8 cellular contexts compared by ENCODE assay signal in the genomic region with DNA sequence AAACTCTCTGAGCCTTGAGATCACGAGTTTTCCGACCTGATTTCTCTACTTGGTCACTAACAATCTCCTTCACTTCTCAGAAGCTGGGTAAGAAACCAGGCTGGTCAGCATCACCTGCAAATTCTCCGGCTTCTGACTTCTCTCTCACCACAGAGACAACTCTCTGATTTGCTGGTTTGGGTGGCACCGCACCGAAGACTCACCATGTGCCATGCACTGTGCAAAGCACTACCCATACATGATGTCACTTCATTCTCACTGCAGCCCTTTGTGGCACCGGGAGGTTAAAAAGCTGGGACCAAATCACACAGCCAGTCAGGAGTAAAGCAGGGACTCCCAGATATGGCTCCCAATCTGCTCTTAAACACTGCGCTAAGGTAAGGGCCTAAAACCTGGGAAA. TPM values are rescaled to one million over a fixed set of nuclear protein-coding genes. Genes with fewer than 3 reads are reported as not detected.
DNase-seq lines count a peak whose midpoint lies in the region; ATAC-seq and TF ChIP-seq lines count a peak whose summit lies in the region.

No MANE protein-coding gene starts in this region.

- DNase-seq in CD4-positive, alpha-beta memory T cell: no peak
- no peak for DNase-seq in IMR-90
- DNase-seq in breast epithelium (ENCODE audit: low spot score in 2 of 2): no peak
- DNase-seq in SIG-M5 treated with dmso at 0.1 percent for 504 hours (lab: John Stamatoyannopoulos, UW; ENCODE audit: unreplicated experiment): no peak
- no peak for DNase-seq in NCI-H446 treated with DMSO at 0.1 percent for 48 hours (lab: John Stamatoyannopoulos, UW)

- in situ Hi-C loops in IMR-90 (cut with MboI; ENCODE audit: low sequenced_read_pairs): no loop called here

- H4K91ac ChIP-seq in IMR-90 (ENCODE audit: insufficient read depth, low read depth, low read length): peak overlapping the region; percentile 29; the same call in 1 of the 2 replicates

- H3K36me3 Mint-ChIP-seq in CD4-positive, alpha-beta memory T cell: peaks cover 0 to 16% of the 10 kb centered on the region in 2 donors

- no peaks in the 10 kb centered on the region for H3K27me3 Mint-ChIP-seq in CD4-positive, alpha-beta memory T cell

- peaks cover 5% of the 10 kb centered on the region for H3K36me3 ChIP-seq in CD4-positive, alpha-beta memory T cell (ENCODE audit: insufficient read depth, low read length)
- H3K36me3 ChIP-seq in IMR-90 (ENCODE audit: control insufficient read depth, insufficient read depth, low read length) (no peaks in the 10 kb centered on the region), breast epithelium (no peaks in the 10 kb centered on the region)

- POLR2A ChIA-PET in CD4-positive, alpha-beta memory T cell (lab: Charles Lee; ENCODE audit: partially characterized antibody): no interaction called here
- POLR2A ChIA-PET in IMR-90 (lab: Charles Lee; ENCODE audit: unreplicated experiment): no interaction called here

- whole genome bisulfite sequencing in IMR-90 (ENCODE audit: extremely low coverage in 2 of 2, insufficient read length in 1 of 2), 2 experiments: 0% methylated on average over 3 of the region's 7 CpGs; no CpG with 5 or more reads in 1 of the 2 experiments

- H2AK5ac ChIP-seq in IMR-90 (ENCODE audit: low read depth, low read length): 0 out of 2 replicates have a peak overlapping the region, but pooled peaks have one; percentile 26

- peak overlapping the region; percentile 89 to 95 (median 93) for H3K27ac Mint-ChIP-seq in CD4-positive, alpha-beta memory T cell

- TF ChIP-seq POLR2A in IMR-90 (IDR thresholded peaks at IDR 0.05; ENCODE audit: low read depth, low read length) (no peak), breast epithelium (IDR thresholded peaks at IDR 0.05) (no peak)

- no TSS peak for BruUV-seq in IMR-90 (replicated peaks; lab: Mats Ljungman, UMichigan)

- peak overlapping the region; percentile 66; the same call in 1 of the 2 replicates for H3K14ac ChIP-seq in IMR-90 (replicated peaks; ENCODE audit: low read depth, low read length)

- peaks cover 0 to 8% (median 0%) of the 10 kb centered on the region in 8 donors for H3K9me3 Mint-ChIP-seq in CD4-positive, alpha-beta memory T cell

- no peak overlapping the region for H2BK5ac ChIP-seq in IMR-90 (ENCODE audit: low read depth, low read length, poor library complexity, severe bottlenecking)

- H2AFZ ChIP-seq in IMR-90 (replicated peaks; ENCODE audit: low read length, poor library complexity): peak overlapping the region; percentile 96

- no peak overlapping the region for H2BK20ac ChIP-seq in IMR-90 (ENCODE audit: low read depth, low read length)

- intact Hi-C loops in CD4-positive, alpha-beta memory T cell (cut with micrococcal nuclease): loop anchor here (10.0 kb wide), 1 partner anchor 764 kb away; no protein-coding TSS in a partner anchor
- intact Hi-C loops in IMR-90 (cut with micrococcal nuclease) (loop anchor here (5.0 kb wide), 1 partner anchor 557 kb away; a partner anchor contains a TSS), breast epithelium (cut with DNase I; ENCODE audit: low total_unique reads) (no loop called here)

- peak overlapping the region; percentile 94 for H2AK9ac ChIP-seq in IMR-90 (replicated peaks; ENCODE audit: low read depth, low read length, poor library complexity)

- TF ChIP-seq CTCF in IMR-90 (conservative IDR thresholded peaks at IDR 0.05; ENCODE audit: low read depth, low read length): no peak
- no peak for TF ChIP-seq CTCF in breast epithelium (IDR thresholded peaks at IDR 0.05)

- no peak overlapping the region for H3K18ac ChIP-seq in IMR-90 (ENCODE audit: low read depth, low read length)

- peak overlapping the region; percentile 87 to 96 (median 96) for H3K4me3 Mint-ChIP-seq in CD4-positive, alpha-beta memory T cell

- peaks cover 21 to 50% of the 10 kb centered on the region in 2 experiments for H3K79me1 ChIP-seq in IMR-90 (ENCODE audit: low read depth in 1 of 2, low read length in 2 of 2)

- H3K4me1 Mint-ChIP-seq in CD4-positive, alpha-beta memory T cell: peaks cover 20 to 51% (median 31%) of the 10 kb centered on the region in 4 donors

- H3K9me1 ChIP-seq in IMR-90 (ENCODE audit: insufficient read depth, low read length): peaks cover 10% of the 10 kb centered on the region

- peak overlapping the region; percentile 31 to 67 for H3K4me3 ChIP-seq in CD4-positive, alpha-beta memory T cell (ENCODE audit: low read length in 2 of 2)
- H3K4me3 ChIP-seq in IMR-90 (ENCODE audit: insufficient read depth, low read depth, low read length) (peak overlapping the region; percentile 85), breast epithelium (peak overlapping the region; percentile 93 to 99 (median 94)), mononuclear cell (ENCODE audit: low read length) (peak overlapping the region; percentile 81)

- ATAC-seq in IMR-90 (ENCODE audit: low read depth): no peak
- no peak for ATAC-seq in HG03342 (IDR thresholded peaks at IDR 0.05; ENCODE audit: unreplicated experiment)
- no peak for ATAC-seq in HG03108 (IDR thresholded peaks at IDR 0.05; ENCODE audit: unreplicated experiment)

- H3K56ac ChIP-seq in IMR-90 (ENCODE audit: extremely low read depth, insufficient read depth, low read length): no peak overlapping the region

- no peaks in the 10 kb centered on the region for H3K27me3 ChIP-seq in CD4-positive, alpha-beta memory T cell (ENCODE audit: insufficient read depth, low read length)
- H3K27me3 ChIP-seq in IMR-90 (ENCODE audit: control insufficient read depth, insufficient read depth, low read length): no peaks in the 10 kb centered on the region
- no peaks in the 10 kb centered on the region for H3K27me3 ChIP-seq in breast epithelium
- H3K27me3 ChIP-seq in mononuclear cell (ENCODE audit: insufficient read depth, low read length): peaks cover 2% of the 10 kb centered on the region

- H3K4me1 ChIP-seq in CD4-positive, alpha-beta memory T cell (ENCODE audit: insufficient read depth, low read length): peaks cover 27% of the 10 kb centered on the region
- peaks cover 10% of the 10 kb centered on the region for H3K4me1 ChIP-seq in IMR-90 (ENCODE audit: control insufficient read depth, insufficient read depth, low read length)
- peaks cover 0 to 8% of the 10 kb centered on the region in 2 donors for H3K4me1 ChIP-seq in breast epithelium
- H3K4me1 ChIP-seq in mononuclear cell (ENCODE audit: insufficient read depth, low read length): peaks cover 41% of the 10 kb centered on the region

- H3K9ac ChIP-seq in IMR-90 (ENCODE audit: low read depth, low read length): peak overlapping the region; percentile 66

- CTCF ChIA-PET in CD4-positive, alpha-beta memory T cell (lab: Charles Lee; ENCODE audit: partially characterized antibody): interaction anchor here (0.6 kb wide), 1 partner anchor 263 kb away, joined by 3 read pairs; no protein-coding TSS in a partner anchor
- CTCF ChIA-PET in IMR-90 (lab: Yijun Ruan, JAX): interaction anchor here (0.6 kb wide), 1 partner anchor 511 kb away, joined by 3 read pairs; no protein-coding TSS in a partner anchor

- H3K9me3 ChIP-seq in CD4-positive, alpha-beta memory T cell (ENCODE audit: control insufficient read depth in 1 of 2, low read length in 2 of 2): no peaks in the 10 kb centered on the region
- H3K9me3 ChIP-seq in IMR-90 (ENCODE audit: control insufficient read depth, insufficient read depth, low read length) (peaks cover 5% of the 10 kb centered on the region; the same call in 1 of the 2 replicates), breast epithelium (no peaks in the 10 kb centered on the region), mononuclear cell (ENCODE audit: low read depth, low read length) (no peaks in the 10 kb centered on the region)

- 0 out of 2 replicates have a peak overlapping the region, but pooled peaks have one; percentile 16 for H2BK120ac ChIP-seq in IMR-90 (ENCODE audit: low read depth, low read length)

- peak overlapping the region; percentile 51; the same call in 1 of the 2 replicates for H3K23ac ChIP-seq in IMR-90 (ENCODE audit: low read depth, low read length)

- H4K8ac ChIP-seq in IMR-90 (ENCODE audit: low read depth in 2 of 2, low read length in 2 of 2): peak overlapping the region; percentile 73 to 83; a peak in 3 of 4 replicates

- dilution Hi-C loops in IMR-90 (cut with HindIII; ENCODE audit: low sequenced_read_pairs, unreplicated experiment): no loop called here

- H3K4ac ChIP-seq in IMR-90 (ENCODE audit: low read depth, low read length): peak overlapping the region; percentile 82

- H3K4me2 ChIP-seq in IMR-90 (ENCODE audit: low read depth, low read length): peak overlapping the region; percentile 95

- no peak for TF ChIP-seq RAD21 in IMR-90 (IDR thresholded peaks at IDR 0.05; ENCODE audit: low read length)

- peak overlapping the region; percentile 41 for H4K5ac ChIP-seq in IMR-90 (ENCODE audit: low read depth, low read length)

- no peaks in the 10 kb centered on the region for H4K20me1 ChIP-seq in IMR-90 (ENCODE audit: insufficient read depth, low read length)

- no peak overlapping the region for H2BK15ac ChIP-seq in IMR-90 (ENCODE audit: low read depth, low read length)

- H3K27ac ChIP-seq in CD4-positive, alpha-beta memory T cell (ENCODE audit: low read depth, low read length): peak overlapping the region; percentile 61
- H3K27ac ChIP-seq in IMR-90 (ENCODE audit: insufficient read depth, low read length): peak overlapping the region; percentile 10
- peak overlapping the region; percentile 66 to 69 for H3K27ac ChIP-seq in breast epithelium

TF ChIP-seq in IMR-90, 13 proteins besides CTCF, POLR2A, EP300 and RAD21 (continues in another document):
- TF ChIP-seq MXI1 (IDR thresholded peaks at IDR 0.05; ENCODE audit: borderline replicate concordance, low read depth, low read length) (no peak), CEBPB (IDR thresholded peaks at IDR 0.05; ENCODE audit: low read depth, low read length) (no peak), MAZ (IDR thresholded peaks at IDR 0.05; ENCODE audit: borderline replicate concordance, low read depth, low read length) (no peak), MAFK (IDR thresholded peaks at IDR 0.05; ENCODE audit: low read depth, low read length) (no peak), NFE2L2 (IDR thresholded peaks at IDR 0.05; ENCODE audit: low read depth, low read length) (no peak), FOS (IDR thresholded peaks at IDR 0.05; ENCODE audit: low read depth, low read length) (no peak)
- TF ChIP-seq, protein P1, sequence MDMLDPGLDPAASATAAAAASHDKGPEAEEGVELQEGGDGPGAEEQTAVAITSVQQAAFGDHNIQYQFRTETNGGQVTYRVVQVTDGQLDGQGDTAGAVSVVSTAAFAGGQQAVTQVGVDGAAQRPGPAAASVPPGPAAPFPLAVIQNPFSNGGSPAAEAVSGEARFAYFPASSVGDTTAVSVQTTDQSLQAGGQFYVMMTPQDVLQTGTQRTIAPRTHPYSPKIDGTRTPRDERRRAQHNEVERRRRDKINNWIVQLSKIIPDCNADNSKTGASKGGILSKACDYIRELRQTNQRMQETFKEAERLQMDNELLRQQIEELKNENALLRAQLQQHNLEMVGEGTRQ (IDR thresholded peaks at IDR 0.05; ENCODE audit: low read depth, low read length): no peak

RNA-seq across cellular contexts. Expression of a gene that starts 0.7 kb away (rescaled TPM):
- 10 to 100 TPM; 37.8 to 40.6 TPM for total RNA-seq in CD4-positive, alpha-beta memory T cell
- 10 to 100 TPM; 30.0 to 41.8 TPM for polyA plus RNA-seq in CD4-positive, alpha-beta memory T cell
- total RNA-seq in IMR-90 (2012; rRNA removed) (18.3 and 21.1 TPM in 2 replicates), breast epithelium (10 to 100 TPM; 26.7 to 29.4 (median 28.5) TPM), mononuclear cell (25.0 TPM)
- polyA plus RNA-seq in IMR-90 (2012; rRNA removed): 40.2 and 48.3 TPM in 2 replicates
- 29.7 and 39.3 TPM in 2 replicates for polyA plus RNA-seq in IMR-90 (2012; cell fraction: cytosol; rRNA removed)
- polyA plus RNA-seq in IMR-90 (2012; cell fraction: nucleus; rRNA removed; ENCODE audit: low replicate concordance): 29.2 and 68.0 TPM in 2 replicates

Comparison
In these comparisons a context has a peak if more than half of its experiments do, and no peak if none do; other contexts are left out.
1. H3K27ac ChIP-seq: peak in every context shown above with its lines; median percentile 68 in breast epithelium; 61 in CD4-positive, alpha-beta memory T cell; 10 in IMR-90.